21 cellular contexts compared by ENCODE assay signal in genomic region chr4:137203601-137204000, GRCh38.
DNase-seq lines count a peak whose midpoint lies in the region; ATAC-seq and TF ChIP-seq lines count a peak whose summit lies in the region.
"Had no signal": no experiment of that assay in that cellular context is flagged by ENCODE, and none has a peak within 500 bp of the region (broad histone marks: within the 10 kb centered on the region; RNA-seq: fewer than 3 reads in every experiment).

No MANE protein-coding gene starts in this region.

- H3K9me3 Mint-ChIP-seq in activated T-cell treated with anti-CD3 and anti-CD28 coated beads, Interleukin-2, amount 50 U/mL, for 4 hours: no peaks in the 10 kb centered on the region
- H3K9me3 Mint-ChIP-seq in activated naive CD8-positive, alpha-beta T cell treated with anti-CD3 and anti-CD28 coated beads, Interleukin-2, amount 50 U/mL, for 24 hours: no peaks in the 10 kb centered on the region
- H3K9me3 Mint-ChIP-seq: activated T-helper 1 cell treated with anti-CD3 and anti-CD28 coated beads, Interleukin-12 subunit alpha, Interleukin-12 subunit beta, Interleukin-2, Interleukin-4 antibody, amounts not matched to agents 30 ng/mL and 10 ng/mL and 1 ng/mL, durations not matched to agents 14 hours and 24 hours and 36 hours; nephron; stimulated activated naive CD8-positive, alpha-beta T cell treated with anti-CD3 and anti-CD28 coated beads, Interleukin-15, Interleukin-2, amounts not matched to agents 100 ng/mL and 50 ng/mL, for 24 hours had no signal

- H3K27me3 Mint-ChIP-seq in activated T-cell treated with anti-CD3 and anti-CD28 coated beads, Interleukin-2, amount 50 U/mL, for 4 hours (ENCODE audit: low read depth): no peaks in the 10 kb centered on the region
- H3K27me3 Mint-ChIP-seq in activated naive CD8-positive, alpha-beta T cell treated with anti-CD3 and anti-CD28 coated beads, Interleukin-2, amount 50 U/mL, for 24 hours: no peaks in the 10 kb centered on the region
- H3K27me3 Mint-ChIP-seq: activated CD4-positive, alpha-beta T cell treated with anti-CD3 and anti-CD28 coated beads for 36 hours; activated naive CD8-positive, alpha-beta T cell; progenitor cell of endocrine pancreas; stimulated activated naive CD8-positive, alpha-beta T cell treated with anti-CD3 and anti-CD28 coated beads, Interleukin-15, Interleukin-2, amounts not matched to agents 100 ng/mL and 50 ng/mL, for 24 hours had no signal

- no peaks in the 10 kb centered on the region for H3K36me3 Mint-ChIP-seq in activated T-cell treated with anti-CD3 and anti-CD28 coated beads, Interleukin-2, amount 50 U/mL, for 4 hours (ENCODE audit: insufficient read depth)
- no peaks in the 10 kb centered on the region for H3K36me3 Mint-ChIP-seq in activated naive CD8-positive, alpha-beta T cell treated with anti-CD3 and anti-CD28 coated beads, Interleukin-2, amount 50 U/mL, for 24 hours (ENCODE audit: low read depth)
- H3K36me3 Mint-ChIP-seq: activated naive CD8-positive, alpha-beta T cell had no signal

- no peak overlapping the region for H3K4me3 Mint-ChIP-seq in activated T-cell treated with anti-CD3 and anti-CD28 coated beads, Interleukin-2, amount 50 U/mL, for 4 hours
- no peak overlapping the region for H3K4me3 Mint-ChIP-seq in activated naive CD8-positive, alpha-beta T cell treated with anti-CD3 and anti-CD28 coated beads, Interleukin-2, amount 50 U/mL, for 24 hours
- H3K4me3 Mint-ChIP-seq: activated CD4-positive, alpha-beta T cell treated with anti-CD3 and anti-CD28 coated beads for 36 hours; activated naive CD8-positive, alpha-beta T cell; activated T-helper 1 cell treated with anti-CD3 and anti-CD28 coated beads, Interleukin-12 subunit alpha, Interleukin-12 subunit beta, Interleukin-2, Interleukin-4 antibody, amounts not matched to agents 30 ng/mL and 10 ng/mL and 1 ng/mL, durations not matched to agents 14 hours and 24 hours and 36 hours; nephron; stimulated activated naive CD8-positive, alpha-beta T cell treated with anti-CD3 and anti-CD28 coated beads, Interleukin-15, Interleukin-2, amounts not matched to agents 100 ng/mL and 50 ng/mL, for 24 hours had no signal

- no peak overlapping the region for H3K27ac Mint-ChIP-seq in activated naive CD8-positive, alpha-beta T cell treated with anti-CD3 and anti-CD28 coated beads, Interleukin-2, amount 50 U/mL, for 24 hours
- H3K27ac Mint-ChIP-seq: activated CD4-positive, alpha-beta T cell treated with anti-CD3 and anti-CD28 coated beads for 36 hours; activated naive CD8-positive, alpha-beta T cell; activated T-helper 1 cell treated with anti-CD3 and anti-CD28 coated beads, Interleukin-12 subunit alpha, Interleukin-12 subunit beta, Interleukin-2, Interleukin-4 antibody, amounts not matched to agents 30 ng/mL and 10 ng/mL and 1 ng/mL, durations not matched to agents 14 hours and 24 hours and 36 hours; progenitor cell of endocrine pancreas; stimulated activated naive CD8-positive, alpha-beta T cell treated with anti-CD3 and anti-CD28 coated beads, Interleukin-15, Interleukin-2, amounts not matched to agents 100 ng/mL and 50 ng/mL, for 24 hours had no signal

- in situ Hi-C loops in astrocyte of the cerebellum (cut with HindIII; ENCODE audit: low sequenced_read_pairs): no loop called here

- TF ChIP-seq CTCF in astrocyte of the cerebellum (IDR thresholded peaks at IDR 0.05; ENCODE audit: low read depth, low read length, missing control alignments): no peak
- no peak for TF ChIP-seq CTCF in fibroblast of villous mesenchyme (IDR thresholded peaks at IDR 0.05; ENCODE audit: insufficient read depth, low read depth, low read length)

- no peak for ATAC-seq in activated T-cell treated with anti-CD3 and anti-CD28 coated beads, Interleukin-2, amount 50 U/mL, for 4 hours
- no peak for ATAC-seq in activated naive CD8-positive, alpha-beta T cell treated with anti-CD3 and anti-CD28 coated beads, Interleukin-2, amount 50 U/mL, for 24 hours
- ATAC-seq: activated CD4-positive, alpha-beta T cell treated with anti-CD3 and anti-CD28 coated beads for 36 hours; left colon had no signal

- DNase-seq in GM04503 (ENCODE audit: low read depth) (peak; percentile 35), astrocyte of the cerebellum (ENCODE audit: low read depth) (peak; percentile 65), fibroblast of villous mesenchyme (ENCODE audit: low read depth) (peak; percentile 27), stromal cell of bone marrow (ENCODE audit: low read depth) (peak; percentile 83), germinal center (ENCODE audit: low spot score) (no peak)
- DNase-seq in activated T-cell treated with anti-CD3 and anti-CD28 coated beads, Interleukin-2, amount 50 U/mL, for 4 hours: no peak
- DNase-seq in activated naive CD8-positive, alpha-beta T cell treated with anti-CD3 and anti-CD28 coated beads, Interleukin-2, amount 50 U/mL, for 24 hours: no peak
- DNase-seq: activated CD4-positive, alpha-beta T cell treated with anti-CD3 and anti-CD28 coated beads for 36 hours; left colon; NCI-H1436; NCI-H526; small intestine; stimulated activated CD4-positive, alpha-beta T cell treated with anti-CD3 and anti-CD28 coated beads, Interleukin-2, amount 100 ng/mL, for 48 hours; trophoblast cell had no signal

- no peaks in the 10 kb centered on the region for H3K4me1 Mint-ChIP-seq in activated T-cell treated with anti-CD3 and anti-CD28 coated beads, Interleukin-2, amount 50 U/mL, for 4 hours (ENCODE audit: low read depth)
- H3K4me1 Mint-ChIP-seq in activated naive CD8-positive, alpha-beta T cell treated with anti-CD3 and anti-CD28 coated beads, Interleukin-2, amount 50 U/mL, for 24 hours: no peaks in the 10 kb centered on the region
- H3K4me1 Mint-ChIP-seq: activated CD4-positive, alpha-beta T cell treated with anti-CD3 and anti-CD28 coated beads for 36 hours had no signal

- H3K4me3 ChIP-seq in astrocyte of the cerebellum (ENCODE audit: low read depth, low read length) (no peak overlapping the region), fibroblast of villous mesenchyme (ENCODE audit: low read depth, low read length) (no peak overlapping the region)
- H3K4me3 ChIP-seq: BLaER1, breast epithelium had no signal

Comparison
In these comparisons a context has a peak if more than half of its experiments do, and no peak if none do; other contexts are left out.
1. DNase-seq: peak in GM04503 (single experiment), astrocyte of the cerebellum (single experiment), fibroblast of villous mesenchyme (single experiment) and stromal cell of bone marrow (single experiment); none in activated T-cell treated with anti-CD3 and anti-CD28 coated beads, Interleukin-2, amount 50 U/mL, for 4 hours (single experiment), activated naive CD8-positive, alpha-beta T cell treated with anti-CD3 and anti-CD28 coated beads, Interleukin-2, amount 50 U/mL, for 24 hours (single experiment) and germinal center (single experiment).